Comparison of ENCODE assay signal across 8 cellular contexts in genomic region chr10:77970869-77971803, GRCh38. TPM values are rescaled to one million over a fixed set of nuclear protein-coding genes. Genes with fewer than 3 reads are reported as not detected.
DNase-seq lines count a peak whose midpoint lies in the region; ATAC-seq and TF ChIP-seq lines count a peak whose summit lies in the region.

No MANE protein-coding gene starts in this region.

- no peaks in the 10 kb centered on the region for H3K27me3 ChIP-seq in CD8-positive, alpha-beta memory T cell (ENCODE audit: insufficient read depth, low read length, poor library complexity, severe bottlenecking)
- no peaks in the 10 kb centered on the region for H3K27me3 ChIP-seq in body of pancreas

- H3K27me3 Mint-ChIP-seq in CD8-positive, alpha-beta memory T cell = no peaks in the 10 kb centered on the region

- H3K27ac ChIP-seq in CD8-positive, alpha-beta memory T cell (ENCODE audit: low read depth, low read length) = peak overlapping the region; percentile 78
- H3K27ac ChIP-seq in body of pancreas = peak overlapping the region in 2 of 4 donors; percentile 46 to 50
- peak overlapping the region; percentile 47 for H3K27ac ChIP-seq in temporal lobe (ENCODE audit: low read depth, low read length)

- TF ChIP-seq CTCF in LNCaP clone FGC (IDR thresholded peaks at IDR 0.05; ENCODE audit: control insufficient read depth, extremely low read depth, insufficient read depth) (no peak), body of pancreas (IDR thresholded peaks at IDR 0.05) (peak in 1 of 7 experiments; percentile 3)

- POLR2A ChIA-PET in CD8-positive, alpha-beta memory T cell (lab: Charles Lee) = no interaction called here

- H3K4me3 Mint-ChIP-seq in CD8-positive, alpha-beta memory T cell = no peak overlapping the region

- no peaks in the 10 kb centered on the region for H3K36me3 ChIP-seq in CD8-positive, alpha-beta memory T cell (ENCODE audit: insufficient read depth, low read length)
- H3K36me3 ChIP-seq in body of pancreas (replicated peaks in 1 of 2; ENCODE audit: insufficient read depth in 1 of 2, low read depth in 2 of 2) = no peaks in the 10 kb centered on the region

- peak; percentile 65 for ATAC-seq in body of pancreas

- H3K4me1 ChIP-seq in CD8-positive, alpha-beta memory T cell (ENCODE audit: insufficient read depth, low read length) = peaks cover 12% of the 10 kb centered on the region
- H3K4me1 ChIP-seq in body of pancreas = peaks cover 9% of the 10 kb centered on the region

- intact Hi-C loops in body of pancreas (cut with DNase I) = no loop called here

- H3K4me1 Mint-ChIP-seq in CD8-positive, alpha-beta memory T cell = peaks cover 11 to 12% (median 12%) of the 10 kb centered on the region in 3 donors

- no peak overlapping the region for H3K4me3 ChIP-seq in CD8-positive, alpha-beta memory T cell (ENCODE audit: low read length)
- no peak overlapping the region for H3K4me3 ChIP-seq in LNCaP clone FGC (ENCODE audit: low read depth, low read length)
- no peak overlapping the region for H3K4me3 ChIP-seq in body of pancreas

- CTCF ChIA-PET in CD8-positive, alpha-beta memory T cell (lab: Charles Lee) = no interaction called here

- no peaks in the 10 kb centered on the region for H3K9me3 Mint-ChIP-seq in CD8-positive, alpha-beta memory T cell

- no peak for DNase-seq in CD8-positive, alpha-beta memory T cell
- DNase-seq in LNCaP clone FGC (ENCODE audit: low read depth) (peak; percentile 40), body of pancreas (peak; percentile 31 to 74 (median 72)), islet precursor cell (peak; percentile 91), T1000 (lab: John Stamatoyannopoulos, UW) (no peak), medulla oblongata (ENCODE audit: extremely low spot score) (no peak)
- DNase-seq in stimulated activated CD4-positive, alpha-beta T cell treated with anti-CD3 and anti-CD28 coated beads, Interleukin-4, amount 100 ng/mL, for 4 hours = no peak

- peak overlapping the region in 6 of 8 donors; percentile 40 to 86 (median 44) for H3K27ac Mint-ChIP-seq in CD8-positive, alpha-beta memory T cell

- 37 to 41% methylated on average over 7 of the region's 7 CpGs for WGBS in body of pancreas, 2 donors

- no peak for TF ChIP-seq POLR2A in body of pancreas (IDR thresholded peaks at IDR 0.05)

- H3K9me3 ChIP-seq in CD8-positive, alpha-beta memory T cell (ENCODE audit: low read length) = no peaks in the 10 kb centered on the region
- H3K9me3 ChIP-seq in body of pancreas = no peaks in the 10 kb centered on the region

- peaks cover 0 to 14% (median 3%) of the 10 kb centered on the region in 3 donors for H3K36me3 Mint-ChIP-seq in CD8-positive, alpha-beta memory T cell

RNA-seq across cellular contexts. Expression of gene DLG5, which starts 44.6 kb away (rescaled TPM):
- total RNA-seq in CD8-positive, alpha-beta memory T cell = 1 to 10 TPM; 1.7 to 2.1 TPM
- polyA plus RNA-seq in CD8-positive, alpha-beta memory T cell = 1.1 TPM
- 10 to 100 TPM; 22.6 to 35.6 TPM for total RNA-seq in body of pancreas
- total RNA-seq in temporal lobe = 40.3 TPM

RNA-seq across cellular contexts. Expression of gene POLR3A, which starts 58.2 kb away (rescaled TPM):
- 10 to 100 TPM; 26.0 to 27.2 TPM for total RNA-seq in CD8-positive, alpha-beta memory T cell
- 10.2 TPM for polyA plus RNA-seq in CD8-positive, alpha-beta memory T cell
- 10 to 100 TPM in 1 of 2 donors, 1 to 10 TPM in 1; 7.9 to 10.4 TPM for total RNA-seq in body of pancreas
- total RNA-seq in temporal lobe = 39.6 TPM

Comparison
In these comparisons a context has a peak if more than half of its experiments do, and no peak if none do; other contexts are left out.
1. DNase-seq: peak in LNCaP clone FGC (single experiment), body of pancreas (4 of 4) and islet precursor cell (single experiment); none in CD8-positive, alpha-beta memory T cell (0 of 5), T1000 (single experiment), medulla oblongata (single experiment) and stimulated activated CD4-positive, alpha-beta T cell treated with anti-CD3 and anti-CD28 coated beads, Interleukin-4, amount 100 ng/mL, for 4 hours (0 of 2).
2. RNA of gene DLG5, which starts 44.6 kb away (total RNA-seq): 40.3 TPM in temporal lobe (single experiment) and 22.6 to 35.6 TPM in body of pancreas; 1.7 to 2.1 TPM in CD8-positive, alpha-beta memory T cell; every median in the first group is over 4 times any median in the second.